Comparison of ENCODE assay signal across 1 cellular context in genomic region chr9:123401879-123402513, GRCh38.
TF ChIP-seq lines count a peak whose summit lies in the region.

No MANE protein-coding gene starts in this region.

TF ChIP-seq in GM23338, 12 proteins besides CTCF, POLR2A, EP300 and RAD21 (continued from another document):
- no peak for TF ChIP-seq REST (IDR thresholded peaks at IDR 0.05; ENCODE audit: unreplicated experiment)
- TF ChIP-seq JUNB (IDR thresholded peaks at IDR 0.05; ENCODE audit: unreplicated experiment): no peak
- TF ChIP-seq ZNF331 (CRISPR knock-in tag; IDR thresholded peaks at IDR 0.05; ENCODE audit: low read depth): no peak
- TF ChIP-seq STAT1 (IDR thresholded peaks at IDR 0.05; ENCODE audit: unreplicated experiment): no peak
